ENCODE assay signal across 1 cellular context in the genomic region with DNA sequence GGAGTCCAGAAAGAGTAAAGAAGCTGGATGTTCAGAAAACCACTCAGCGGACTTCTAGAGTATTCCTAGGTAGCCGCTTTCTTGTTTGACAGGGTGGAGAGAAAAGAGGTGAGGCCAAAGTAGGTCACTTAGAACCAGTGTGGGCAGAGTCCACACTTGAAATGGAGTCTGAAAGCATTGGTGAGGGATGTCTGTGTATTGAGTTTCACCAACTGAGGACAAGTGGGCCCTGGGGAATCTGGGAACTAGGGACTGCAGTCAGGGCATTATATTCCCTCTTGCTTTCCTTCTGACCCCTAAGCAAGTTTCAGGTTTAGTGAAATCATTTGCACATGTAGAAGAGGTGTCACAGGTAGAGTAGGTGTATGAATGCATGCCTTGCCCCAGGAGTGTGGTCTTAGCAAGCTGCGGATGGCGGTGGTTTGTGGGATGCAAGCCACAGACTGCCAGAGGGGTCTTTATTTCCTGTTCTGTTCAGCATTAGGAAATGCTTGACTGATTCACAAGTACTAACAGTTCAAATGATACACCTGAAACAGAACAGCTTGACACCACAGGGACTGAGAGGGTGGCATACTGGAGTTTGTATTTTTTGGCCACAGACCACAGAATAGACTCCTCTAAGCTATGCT.
TF ChIP-seq lines count a peak whose summit lies in the region.

No MANE protein-coding gene starts in this region.

TF ChIP-seq in A549, 52 proteins besides CTCF, POLR2A, EP300 and RAD21 (continued from another document):
- TF ChIP-seq ZNF302 (CRISPR knock-in tag; IDR thresholded peaks at IDR 0.05), result no peak
